In the genomic region with DNA sequence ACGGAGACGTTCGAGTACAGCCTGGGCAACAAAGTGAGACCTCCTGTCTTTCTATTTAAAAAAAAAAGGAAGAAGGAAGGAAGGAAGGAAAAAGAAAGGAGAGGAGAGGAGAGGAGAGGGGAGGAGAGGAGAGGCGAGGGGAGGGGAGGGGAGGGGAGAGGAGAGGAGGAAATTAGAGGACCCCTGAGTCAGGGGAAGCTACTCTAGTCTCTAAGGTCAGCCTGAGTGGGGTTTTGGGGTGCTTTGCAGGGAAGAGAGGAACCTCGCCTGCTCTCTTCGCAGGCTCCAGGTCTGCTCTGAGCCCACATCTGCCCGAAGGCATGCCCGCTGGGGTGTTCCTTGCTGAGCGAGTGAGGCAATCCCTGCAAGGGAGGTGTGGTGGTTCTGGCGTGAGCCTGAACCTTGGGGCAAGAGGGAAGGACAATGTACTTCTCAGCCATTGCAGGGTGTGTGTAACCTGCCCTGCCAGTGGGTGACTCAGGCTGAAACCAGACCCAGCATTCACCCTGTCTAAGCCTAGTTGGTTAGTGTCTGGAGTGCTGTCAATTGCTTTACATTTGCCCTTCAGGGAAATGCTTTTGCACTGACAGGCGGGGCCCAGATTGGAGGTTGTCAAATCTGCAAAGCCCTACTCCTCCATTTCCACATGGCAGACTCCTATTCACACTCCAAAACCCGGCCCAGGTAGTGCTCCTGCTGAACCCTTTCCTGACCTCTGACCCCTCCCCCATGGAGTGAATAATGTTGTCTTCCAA, we compare ENCODE assay signal across 10 cellular contexts. TPM values are rescaled to one million over a fixed set of nuclear protein-coding genes. Genes with fewer than 3 reads are reported as not detected.
DNase-seq lines count a peak whose midpoint lies in the region; FAIRE-seq and TF ChIP-seq lines count a peak whose summit lies in the region.
"Had no signal": no experiment of that assay in that cellular context is flagged by ENCODE, and none has a peak within 500 bp of the region (broad histone marks: within the 10 kb centered on the region; RNA-seq: fewer than 3 reads in every experiment).

No MANE protein-coding gene starts in this region.

- DNase-seq in DMS 273 (lab: John Stamatoyannopoulos, UW; ENCODE audit: unreplicated experiment) (peak; percentile 34), DMS 273 treated with DMSO at 0.1 percent for 48 hours (lab: John Stamatoyannopoulos, UW) (no peak), NCI-H226 (peak; percentile 98), bronchial epithelial cell (ENCODE audit: low read depth) (peak; percentile 99), renal cortical epithelial cell (ENCODE audit: low read depth) (peak; percentile 93), vagina (ENCODE audit: extremely low spot score in 2 of 2) (no peak), NCI-H1930 (lab: John Stamatoyannopoulos, UW) (no peak)
- no peak for DNase-seq in stimulated activated CD4-positive, alpha-beta T cell treated with anti-CD3 and anti-CD28 coated beads, Interleukin-2, amount 100 ng/mL, for 48 hours

- H3K36me3 ChIP-seq in bronchial epithelial cell (ENCODE audit: control insufficient read depth, insufficient read depth, low read length), result no peaks in the 10 kb centered on the region
- no peaks in the 10 kb centered on the region for H3K36me3 ChIP-seq in vagina

- TF ChIP-seq POLR2A in vagina (IDR thresholded peaks at IDR 0.05), result no peak

- H3K4me1 ChIP-seq in vagina, result no peaks in the 10 kb centered on the region

- no peaks in the 10 kb centered on the region for H3K9me3 ChIP-seq in vagina

- H3K27me3 ChIP-seq in bronchial epithelial cell (ENCODE audit: control insufficient read depth, insufficient read depth, low read length) (no peaks in the 10 kb centered on the region), vagina (no peaks in the 10 kb centered on the region)

- H3K4me3 ChIP-seq in bronchial epithelial cell (ENCODE audit: low read depth, low read length) (no peak overlapping the region), vagina (no peak overlapping the region)

- TF ChIP-seq CTCF in bronchial epithelial cell (IDR thresholded peaks at IDR 0.05; ENCODE audit: insufficient read depth, low read length, severe bottlenecking) (no peak), vagina (IDR thresholded peaks at IDR 0.05) (no peak)

- FAIRE-seq in bronchial epithelial cell (lab: Jason Lieb, UNC), result peak; percentile 99
- FAIRE-seq: A204.1, frontal cortex had no signal

- intact Hi-C loops in vagina (cut with DNase I), result no loop called here

- no peak overlapping the region for H3K27ac ChIP-seq in vagina

RNA-seq across cellular contexts. Expression of a gene that starts 15.3 kb away (rescaled TPM):
- total RNA-seq in bronchial epithelial cell, result 0.26 and 6.0 TPM in 2 replicates
- total RNA-seq in renal cortical epithelial cell, result 0.87 TPM in 1 of 2 replicates, not detected in the other
- 1.7 TPM for total RNA-seq in vagina

RNA-seq across cellular contexts. Expression of a gene that starts 21.4 kb away (rescaled TPM):
- total RNA-seq in bronchial epithelial cell (10.3 and 11.8 TPM in 2 replicates), renal cortical epithelial cell (11.1 and 16.1 TPM in 2 replicates), vagina (24.1 TPM)

RNA-seq across cellular contexts. Expression of a gene that starts 35.6 kb away (rescaled TPM):
- not detected in 2 replicates for total RNA-seq in bronchial epithelial cell
- 0.17 and 0.55 TPM in 2 replicates for total RNA-seq in renal cortical epithelial cell
- not detected for total RNA-seq in vagina

RNA-seq across cellular contexts. Expression of a gene that starts 58.9 kb away (rescaled TPM):
- total RNA-seq in bronchial epithelial cell (4.6 and 6.3 TPM in 2 replicates), renal cortical epithelial cell (7.1 and 19.4 TPM in 2 replicates), vagina (36.6 TPM)

Comparison
In these comparisons a context has a peak if more than half of its experiments do, and no peak if none do; other contexts are left out.
1. DNase-seq: peak in DMS 273 (single experiment), NCI-H226 (single experiment), bronchial epithelial cell (single experiment) and renal cortical epithelial cell (single experiment); none in DMS 273 treated with DMSO at 0.1 percent for 48 hours (single experiment), vagina (0 of 2), NCI-H1930 (0 of 2) and stimulated activated CD4-positive, alpha-beta T cell treated with anti-CD3 and anti-CD28 coated beads, Interleukin-2, amount 100 ng/mL, for 48 hours (0 of 2).